ENCODE assay signal across 1 cellular context in the genomic region with DNA sequence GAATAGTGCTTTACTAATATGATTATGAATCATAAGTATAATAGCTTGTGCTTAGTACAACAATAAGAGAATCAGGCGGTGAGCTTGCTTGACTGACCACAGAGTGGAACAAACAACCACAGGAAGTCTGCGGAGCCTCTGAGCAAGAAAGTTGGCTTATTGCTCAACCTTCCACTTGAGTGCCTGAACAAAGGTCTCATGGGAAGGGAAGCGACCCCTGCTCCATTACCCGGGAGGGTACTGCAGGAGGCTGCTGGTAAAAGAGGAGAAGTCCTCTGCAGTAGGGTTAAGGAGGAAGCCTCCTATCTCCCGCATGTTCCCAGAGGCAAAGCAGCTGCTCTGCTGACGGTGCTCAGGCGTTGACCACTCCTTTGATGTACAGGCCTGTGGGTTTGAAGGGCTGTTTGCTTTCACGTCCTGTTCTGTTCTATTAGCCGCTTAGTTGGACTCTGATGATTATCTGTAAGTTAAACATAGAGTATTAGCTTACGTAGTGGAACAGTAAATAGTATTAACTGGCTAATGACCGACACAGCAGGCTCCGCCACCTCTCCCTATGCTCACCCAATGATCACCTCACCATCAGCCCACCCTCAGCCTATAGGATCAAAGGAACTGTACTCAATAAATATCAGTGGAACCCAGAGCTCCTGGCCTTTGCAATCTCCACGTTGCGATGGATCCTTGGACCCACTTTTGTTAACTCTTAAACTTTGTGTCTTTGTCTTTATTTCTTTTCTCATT.
TF ChIP-seq lines count a peak whose summit lies in the region.

No MANE protein-coding gene starts in this region.

TF ChIP-seq in HepG2, 621 proteins besides CTCF, POLR2A, EP300 and RAD21 (continued from another document and continues in another):
- TF ChIP-seq, protein P1, sequence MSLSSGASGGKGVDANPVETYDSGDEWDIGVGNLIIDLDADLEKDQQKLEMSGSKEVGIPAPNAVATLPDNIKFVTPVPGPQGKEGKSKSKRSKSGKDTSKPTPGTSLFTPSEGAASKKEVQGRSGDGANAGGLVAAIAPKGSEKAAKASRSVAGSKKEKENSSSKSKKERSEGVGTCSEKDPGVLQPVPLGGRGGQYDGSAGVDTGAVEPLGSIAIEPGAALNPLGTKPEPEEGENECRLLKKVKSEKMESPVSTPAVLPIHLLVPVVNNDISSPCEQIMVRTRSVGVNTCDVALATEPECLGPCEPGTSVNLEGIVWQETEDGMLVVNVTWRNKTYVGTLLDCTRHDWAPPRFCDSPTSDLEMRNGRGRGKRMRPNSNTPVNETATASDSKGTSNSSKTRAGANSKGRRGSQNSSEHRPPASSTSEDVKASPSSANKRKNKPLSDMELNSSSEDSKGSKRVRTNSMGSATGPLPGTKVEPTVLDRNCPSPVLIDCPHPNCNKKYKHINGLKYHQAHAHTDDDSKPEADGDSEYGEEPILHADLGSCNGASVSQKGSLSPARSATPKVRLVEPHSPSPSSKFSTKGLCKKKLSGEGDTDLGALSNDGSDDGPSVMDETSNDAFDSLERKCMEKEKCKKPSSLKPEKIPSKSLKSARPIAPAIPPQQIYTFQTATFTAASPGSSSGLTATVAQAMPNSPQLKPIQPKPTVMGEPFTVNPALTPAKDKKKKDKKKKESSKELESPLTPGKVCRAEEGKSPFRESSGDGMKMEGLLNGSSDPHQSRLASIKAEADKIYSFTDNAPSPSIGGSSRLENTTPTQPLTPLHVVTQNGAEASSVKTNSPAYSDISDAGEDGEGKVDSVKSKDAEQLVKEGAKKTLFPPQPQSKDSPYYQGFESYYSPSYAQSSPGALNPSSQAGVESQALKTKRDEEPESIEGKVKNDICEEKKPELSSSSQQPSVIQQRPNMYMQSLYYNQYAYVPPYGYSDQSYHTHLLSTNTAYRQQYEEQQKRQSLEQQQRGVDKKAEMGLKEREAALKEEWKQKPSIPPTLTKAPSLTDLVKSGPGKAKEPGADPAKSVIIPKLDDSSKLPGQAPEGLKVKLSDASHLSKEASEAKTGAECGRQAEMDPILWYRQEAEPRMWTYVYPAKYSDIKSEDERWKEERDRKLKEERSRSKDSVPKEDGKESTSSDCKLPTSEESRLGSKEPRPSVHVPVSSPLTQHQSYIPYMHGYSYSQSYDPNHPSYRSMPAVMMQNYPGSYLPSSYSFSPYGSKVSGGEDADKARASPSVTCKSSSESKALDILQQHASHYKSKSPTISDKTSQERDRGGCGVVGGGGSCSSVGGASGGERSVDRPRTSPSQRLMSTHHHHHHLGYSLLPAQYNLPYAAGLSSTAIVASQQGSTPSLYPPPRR (CRISPR knock-in tag; IDR thresholded peaks at IDR 0.05; ENCODE audit: borderline replicate concordance) = peak; percentile 100
- no peak for TF ChIP-seq ZNF607 (CRISPR knock-in tag; IDR thresholded peaks at IDR 0.05; ENCODE audit: borderline replicate concordance)
- TF ChIP-seq RELA (CRISPR knock-in tag; IDR thresholded peaks at IDR 0.05) = no peak
- TF ChIP-seq CREM (IDR thresholded peaks at IDR 0.05) = peak; percentile 92
- no peak for TF ChIP-seq CREM (CRISPR knock-in tag; IDR thresholded peaks at IDR 0.05)
- 0 out of 2 replicates have a peak, but pooled peaks have one; percentile 16 for TF ChIP-seq ZNF12 (CRISPR knock-in tag; IDR thresholded peaks at IDR 0.05)
- TF ChIP-seq SCMH1 (CRISPR knock-in tag; IDR thresholded peaks at IDR 0.05; ENCODE audit: borderline replicate concordance) = no peak
- 0 out of 2 replicates have a peak, but pooled peaks have one; percentile 20 for TF ChIP-seq IRF2 (CRISPR knock-in tag; IDR thresholded peaks at IDR 0.05)
- TF ChIP-seq, protein P2, sequence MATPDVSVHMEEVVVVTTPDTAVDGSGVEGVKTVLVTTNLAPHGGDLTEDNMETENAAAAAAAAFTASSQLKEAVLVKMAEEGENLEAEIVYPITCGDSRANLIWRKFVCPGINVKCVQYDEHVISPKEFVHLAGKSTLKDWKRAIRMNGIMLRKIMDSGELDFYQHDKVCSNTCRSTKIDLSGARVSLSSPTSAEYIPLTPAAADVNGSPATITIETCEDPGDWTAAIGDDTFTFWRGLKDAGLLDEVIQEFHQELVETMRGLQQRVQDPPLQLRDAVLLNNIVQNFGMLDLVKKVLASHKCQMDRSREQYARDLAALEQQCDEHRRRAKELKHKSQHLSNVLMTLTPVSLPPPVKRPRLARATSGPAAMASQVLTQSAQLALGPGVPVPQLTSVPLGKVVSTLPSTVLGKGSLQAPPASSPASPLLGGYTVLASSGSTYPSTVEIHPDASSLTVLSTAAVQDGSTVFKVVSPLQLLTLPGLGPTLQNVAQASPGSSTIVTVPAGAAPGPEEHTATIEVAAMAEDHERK (CRISPR knock-in tag; IDR thresholded peaks at IDR 0.05; ENCODE audit: low read depth) = no peak
- TF ChIP-seq DR1 (CRISPR knock-in tag; IDR thresholded peaks at IDR 0.05) = 0 out of 2 replicates have a peak, but pooled peaks have one; percentile 3
- peak; percentile 95 for TF ChIP-seq FOXA3 (CRISPR knock-in tag; IDR thresholded peaks at IDR 0.05)
- TF ChIP-seq, protein P3, sequence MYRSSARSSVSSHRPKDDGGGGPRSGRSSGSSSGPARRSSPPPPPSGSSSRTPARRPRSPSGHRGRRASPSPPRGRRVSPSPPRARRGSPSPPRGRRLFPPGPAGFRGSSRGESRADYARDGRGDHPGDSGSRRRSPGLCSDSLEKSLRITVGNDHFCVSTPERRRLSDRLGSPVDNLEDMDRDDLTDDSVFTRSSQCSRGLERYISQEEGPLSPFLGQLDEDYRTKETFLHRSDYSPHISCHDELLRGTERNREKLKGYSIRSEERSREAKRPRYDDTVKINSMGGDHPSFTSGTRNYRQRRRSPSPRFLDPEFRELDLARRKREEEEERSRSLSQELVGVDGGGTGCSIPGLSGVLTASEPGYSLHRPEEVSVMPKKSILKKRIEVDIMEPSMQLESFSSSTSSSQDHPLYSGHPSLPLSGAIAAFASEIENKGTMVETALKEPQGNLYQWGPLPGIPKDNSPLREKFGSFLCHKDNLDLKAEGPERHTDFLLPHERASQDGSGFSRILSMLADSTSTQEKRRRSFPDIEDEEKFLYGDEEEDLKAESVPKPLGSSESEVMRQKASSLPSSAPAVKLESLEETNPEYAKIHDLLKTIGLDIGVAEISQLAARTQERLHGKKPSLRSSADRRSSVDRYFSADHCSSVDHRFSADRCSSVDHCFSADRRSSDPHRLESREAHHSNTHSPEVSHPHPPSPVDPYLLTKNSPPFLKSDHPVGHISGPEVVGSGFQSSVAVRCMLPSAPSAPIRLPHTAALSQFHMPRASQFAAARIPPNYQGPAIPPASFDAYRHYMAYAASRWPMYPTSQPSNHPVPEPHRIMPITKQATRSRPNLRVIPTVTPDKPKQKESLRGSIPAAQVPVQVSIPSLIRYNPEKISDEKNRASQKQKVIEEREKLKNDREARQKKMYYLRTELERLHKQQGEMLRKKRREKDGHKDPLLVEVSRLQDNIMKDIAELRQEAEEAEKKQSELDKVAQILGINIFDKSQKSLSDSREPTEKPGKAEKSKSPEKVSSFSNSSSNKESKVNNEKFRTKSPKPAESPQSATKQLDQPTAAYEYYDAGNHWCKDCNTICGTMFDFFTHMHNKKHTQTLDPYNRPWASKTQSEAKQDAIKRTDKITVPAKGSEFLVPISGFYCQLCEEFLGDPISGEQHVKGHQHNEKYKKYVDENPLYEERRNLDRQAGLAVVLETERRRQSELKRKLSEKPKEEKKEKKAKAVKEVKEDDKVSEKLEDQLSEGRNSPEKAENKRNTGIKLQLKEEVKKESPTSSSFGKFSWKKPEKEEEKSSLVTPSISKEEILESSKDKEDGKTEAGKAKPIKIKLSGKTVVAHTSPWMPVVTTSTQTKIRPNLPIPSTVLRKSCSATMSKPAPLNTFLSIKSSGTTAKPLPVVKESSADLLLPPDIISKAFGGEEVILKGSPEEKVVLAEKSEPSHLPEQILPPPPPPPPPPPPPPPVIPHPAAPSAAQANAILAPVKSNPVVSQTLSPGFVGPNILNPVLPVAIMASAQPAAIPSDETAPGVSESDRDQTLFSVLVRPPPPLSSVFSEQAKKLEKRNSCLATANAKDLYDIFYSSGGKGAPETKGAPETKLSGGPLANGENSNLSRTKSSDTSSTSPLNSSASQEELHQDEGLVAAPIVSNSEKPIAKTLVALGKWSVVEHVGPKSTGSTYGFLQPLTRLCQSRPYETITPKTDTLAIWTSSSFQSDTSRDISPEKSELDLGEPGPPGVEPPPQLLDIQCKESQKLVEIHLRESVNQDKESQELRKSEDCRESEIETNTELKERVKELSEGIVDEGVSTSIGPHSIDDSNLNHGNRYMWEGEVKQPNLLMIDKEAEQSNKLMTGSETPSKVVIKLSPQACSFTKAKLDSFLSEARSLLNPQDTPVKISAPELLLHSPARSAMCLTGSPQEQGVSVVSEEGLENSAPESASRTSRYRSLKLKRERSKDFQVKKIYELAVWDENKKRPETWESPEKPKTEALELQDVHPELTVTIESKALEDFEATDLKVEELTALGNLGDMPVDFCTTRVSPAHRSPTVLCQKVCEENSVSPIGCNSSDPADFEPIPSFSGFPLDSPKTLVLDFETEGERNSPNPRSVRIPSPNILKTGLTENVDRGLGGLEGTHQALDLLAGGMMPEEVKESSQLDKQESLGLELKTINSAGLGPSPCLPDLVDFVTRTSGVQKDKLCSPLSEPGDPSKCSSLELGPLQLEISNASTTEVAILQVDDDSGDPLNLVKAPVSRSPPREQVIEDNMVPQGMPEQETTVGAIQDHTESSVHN (CRISPR knock-in tag; IDR thresholded peaks at IDR 0.05) = no peak
- TF ChIP-seq, protein P4, sequence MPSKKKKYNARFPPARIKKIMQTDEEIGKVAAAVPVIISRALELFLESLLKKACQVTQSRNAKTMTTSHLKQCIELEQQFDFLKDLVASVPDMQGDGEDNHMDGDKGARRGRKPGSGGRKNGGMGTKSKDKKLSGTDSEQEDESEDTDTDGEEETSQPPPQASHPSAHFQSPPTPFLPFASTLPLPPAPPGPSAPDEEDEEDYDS (CRISPR knock-in tag; IDR thresholded peaks at IDR 0.05) = peak; percentile 94
- TF ChIP-seq HHEX (CRISPR knock-in tag; IDR thresholded peaks at IDR 0.05) = peak; percentile 99
- TF ChIP-seq ZC3H4 (CRISPR knock-in tag; IDR thresholded peaks at IDR 0.05; ENCODE audit: borderline replicate concordance) = no peak
- 0 out of 2 replicates have a peak, but pooled peaks have one; percentile 68 for TF ChIP-seq ZNF709 (CRISPR knock-in tag; IDR thresholded peaks at IDR 0.05)
- no peak for TF ChIP-seq REXO4 (CRISPR knock-in tag; IDR thresholded peaks at IDR 0.05; ENCODE audit: borderline replicate concordance)
- no peak for TF ChIP-seq ZNF180 (CRISPR knock-in tag; IDR thresholded peaks at IDR 0.05; ENCODE audit: borderline replicate concordance, low read depth)
- peak; percentile 47; the same call in 1 of the 2 replicates for TF ChIP-seq SIX4 (CRISPR knock-in tag; IDR thresholded peaks at IDR 0.05)
- no peak for TF ChIP-seq MLLT10 (CRISPR knock-in tag; IDR thresholded peaks at IDR 0.05)
- TF ChIP-seq, protein P5, sequence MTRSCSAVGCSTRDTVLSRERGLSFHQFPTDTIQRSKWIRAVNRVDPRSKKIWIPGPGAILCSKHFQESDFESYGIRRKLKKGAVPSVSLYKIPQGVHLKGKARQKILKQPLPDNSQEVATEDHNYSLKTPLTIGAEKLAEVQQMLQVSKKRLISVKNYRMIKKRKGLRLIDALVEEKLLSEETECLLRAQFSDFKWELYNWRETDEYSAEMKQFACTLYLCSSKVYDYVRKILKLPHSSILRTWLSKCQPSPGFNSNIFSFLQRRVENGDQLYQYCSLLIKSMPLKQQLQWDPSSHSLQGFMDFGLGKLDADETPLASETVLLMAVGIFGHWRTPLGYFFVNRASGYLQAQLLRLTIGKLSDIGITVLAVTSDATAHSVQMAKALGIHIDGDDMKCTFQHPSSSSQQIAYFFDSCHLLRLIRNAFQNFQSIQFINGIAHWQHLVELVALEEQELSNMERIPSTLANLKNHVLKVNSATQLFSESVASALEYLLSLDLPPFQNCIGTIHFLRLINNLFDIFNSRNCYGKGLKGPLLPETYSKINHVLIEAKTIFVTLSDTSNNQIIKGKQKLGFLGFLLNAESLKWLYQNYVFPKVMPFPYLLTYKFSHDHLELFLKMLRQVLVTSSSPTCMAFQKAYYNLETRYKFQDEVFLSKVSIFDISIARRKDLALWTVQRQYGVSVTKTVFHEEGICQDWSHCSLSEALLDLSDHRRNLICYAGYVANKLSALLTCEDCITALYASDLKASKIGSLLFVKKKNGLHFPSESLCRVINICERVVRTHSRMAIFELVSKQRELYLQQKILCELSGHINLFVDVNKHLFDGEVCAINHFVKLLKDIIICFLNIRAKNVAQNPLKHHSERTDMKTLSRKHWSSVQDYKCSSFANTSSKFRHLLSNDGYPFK (CRISPR knock-in tag; IDR thresholded peaks at IDR 0.05; ENCODE audit: borderline replicate concordance) = peak; percentile 58; the same call in 1 of the 2 replicates
- no peak for TF ChIP-seq MAZ (IDR thresholded peaks at IDR 0.05; ENCODE audit: borderline replicate concordance, low read depth, low read length)
- TF ChIP-seq MAZ (CRISPR knock-in tag; IDR thresholded peaks at IDR 0.05; ENCODE audit: low read depth) = peak; percentile 32; the same call in 1 of the 2 replicates
- no peak for TF ChIP-seq KAT8 (CRISPR knock-in tag; IDR thresholded peaks at IDR 0.05)
- no peak for TF ChIP-seq TCF12 (IDR thresholded peaks at IDR 0.05)
- peak; percentile 97 for TF ChIP-seq TCF12 (CRISPR knock-in tag; IDR thresholded peaks at IDR 0.05)
- TF ChIP-seq MEIS1 (CRISPR knock-in tag; IDR thresholded peaks at IDR 0.05; ENCODE audit: borderline replicate concordance) = 0 out of 2 replicates have a peak, but pooled peaks have one; percentile 17
- TF ChIP-seq ZNF225 (CRISPR knock-in tag; IDR thresholded peaks at IDR 0.05) = no peak; the same call in 1 of the 2 replicates
- no peak for TF ChIP-seq ZNF354B (CRISPR knock-in tag; IDR thresholded peaks at IDR 0.05)
- no peak for TF ChIP-seq ZEB1 (IDR thresholded peaks at IDR 0.05; ENCODE audit: insufficient replicate concordance, low read depth)
- no peak for TF ChIP-seq ZNF484 (CRISPR knock-in tag; IDR thresholded peaks at IDR 0.05; ENCODE audit: borderline replicate concordance, low read depth)
- TF ChIP-seq ZNF670 (CRISPR knock-in tag; IDR thresholded peaks at IDR 0.05; ENCODE audit: borderline replicate concordance) = no peak
- no peak for TF ChIP-seq CBX2 (IDR thresholded peaks at IDR 0.05; ENCODE audit: low read depth, low read length)
- TF ChIP-seq CBX2 (CRISPR knock-in tag; IDR thresholded peaks at IDR 0.05; ENCODE audit: low read depth) = no peak
- TF ChIP-seq, protein P6, sequence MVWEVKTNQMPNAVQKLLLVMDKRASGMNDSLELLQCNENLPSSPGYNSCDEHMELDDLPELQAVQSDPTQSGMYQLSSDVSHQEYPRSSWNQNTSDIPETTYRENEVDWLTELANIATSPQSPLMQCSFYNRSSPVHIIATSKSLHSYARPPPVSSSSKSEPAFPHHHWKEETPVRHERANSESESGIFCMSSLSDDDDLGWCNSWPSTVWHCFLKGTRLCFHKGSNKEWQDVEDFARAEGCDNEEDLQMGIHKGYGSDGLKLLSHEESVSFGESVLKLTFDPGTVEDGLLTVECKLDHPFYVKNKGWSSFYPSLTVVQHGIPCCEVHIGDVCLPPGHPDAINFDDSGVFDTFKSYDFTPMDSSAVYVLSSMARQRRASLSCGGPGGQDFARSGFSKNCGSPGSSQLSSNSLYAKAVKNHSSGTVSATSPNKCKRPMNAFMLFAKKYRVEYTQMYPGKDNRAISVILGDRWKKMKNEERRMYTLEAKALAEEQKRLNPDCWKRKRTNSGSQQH (CRISPR knock-in tag; IDR thresholded peaks at IDR 0.05; ENCODE audit: low read depth) = no peak
